8 cellular contexts compared by ENCODE assay signal in the genomic region with DNA sequence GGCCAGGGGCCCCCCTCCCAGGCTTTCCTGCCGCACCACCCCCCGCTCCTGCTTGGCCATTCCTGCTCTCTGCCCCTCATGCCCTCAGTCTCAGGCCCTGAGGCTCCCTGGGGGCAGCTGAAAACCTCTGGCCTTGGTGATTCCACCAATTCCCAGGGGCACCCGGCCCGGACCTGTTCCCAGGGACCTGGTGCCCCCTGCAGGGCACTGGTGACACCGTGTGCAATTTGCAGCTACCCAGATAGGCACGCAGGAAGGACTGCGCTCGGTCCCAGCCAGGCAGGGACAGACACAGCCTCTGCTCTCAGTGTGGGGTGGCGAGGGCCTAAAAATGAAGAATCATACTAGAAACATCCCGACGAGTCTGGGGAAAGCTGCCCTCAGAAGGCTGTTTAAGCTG. TPM values are rescaled to one million over a fixed set of nuclear protein-coding genes. Genes with fewer than 3 reads are reported as not detected.
DNase-seq lines count a peak whose midpoint lies in the region; ATAC-seq and TF ChIP-seq lines count a peak whose summit lies in the region.

No MANE protein-coding gene starts in this region.

- H3K27ac Mint-ChIP-seq in natural killer cell treated with Interleukin-12 subunit alpha and Interleukin-12 subunit beta and Interleukin-15 and Interleukin-18, amount 100 ng/mL, for 72 hours = no peak overlapping the region
- H3K27ac Mint-ChIP-seq in natural killer cell = no peak overlapping the region

- H3K4me1 Mint-ChIP-seq in natural killer cell treated with Interleukin-12 subunit alpha and Interleukin-12 subunit beta and Interleukin-15 and Interleukin-18, amount 100 ng/mL, for 72 hours (ENCODE audit: low read depth in 2 of 2) = no peaks in the 10 kb centered on the region
- H3K4me1 Mint-ChIP-seq in natural killer cell = no peaks in the 10 kb centered on the region

- peaks cover 15 to 26% of the 10 kb centered on the region in 2 donors for H3K27me3 Mint-ChIP-seq in natural killer cell treated with Interleukin-12 subunit alpha and Interleukin-12 subunit beta and Interleukin-15 and Interleukin-18, amount 100 ng/mL, for 72 hours
- peaks cover 13 to 15% of the 10 kb centered on the region in 2 donors for H3K27me3 Mint-ChIP-seq in natural killer cell (ENCODE audit: low read depth in 2 of 2)

- TF ChIP-seq CTCF in natural killer cell (IDR thresholded peaks at IDR 0.05) (no peak), choroid plexus epithelial cell (conservative IDR thresholded peaks at IDR 0.05; ENCODE audit: low read depth, low read length) (peak; percentile 55), mucosa of descending colon (IDR thresholded peaks at IDR 0.05) (peak; percentile 57)

- H3K9me3 ChIP-seq in mucosa of descending colon = no peaks in the 10 kb centered on the region

- no peak overlapping the region for H3K4me3 Mint-ChIP-seq in natural killer cell treated with Interleukin-12 subunit alpha and Interleukin-12 subunit beta and Interleukin-15 and Interleukin-18, amount 100 ng/mL, for 72 hours
- no peak overlapping the region for H3K4me3 Mint-ChIP-seq in natural killer cell

- intact Hi-C loops in natural killer cell (cut with micrococcal nuclease) (no loop called here), mucosa of descending colon (cut with DNase I, micrococcal nuclease) (no loop called here)

- peak; percentile 4 to 13 for ATAC-seq in natural killer cell treated with Interleukin-12 subunit alpha and Interleukin-12 subunit beta and Interleukin-15 and Interleukin-18, amount 100 ng/mL, for 72 hours
- ATAC-seq in natural killer cell (no peak), mucosa of descending colon (peak; percentile 74), HG03095 (IDR thresholded peaks at IDR 0.05; ENCODE audit: unreplicated experiment) (no peak), GM18873 (IDR thresholded peaks at IDR 0.05; ENCODE audit: low FRiP score, unreplicated experiment) (no peak)

- H3K4me1 ChIP-seq in mucosa of descending colon (ENCODE audit: low read depth) = peaks cover 3% of the 10 kb centered on the region

- H3K9me3 Mint-ChIP-seq in natural killer cell treated with Interleukin-12 subunit alpha and Interleukin-12 subunit beta and Interleukin-15 and Interleukin-18, amount 100 ng/mL, for 72 hours = no peaks in the 10 kb centered on the region
- H3K9me3 Mint-ChIP-seq in natural killer cell = no peaks in the 10 kb centered on the region

- no peaks in the 10 kb centered on the region for H3K36me3 Mint-ChIP-seq in natural killer cell treated with Interleukin-12 subunit alpha and Interleukin-12 subunit beta and Interleukin-15 and Interleukin-18, amount 100 ng/mL, for 72 hours
- no peaks in the 10 kb centered on the region for H3K36me3 Mint-ChIP-seq in natural killer cell

- H3K36me3 ChIP-seq in mucosa of descending colon (ENCODE audit: low read depth) = no peaks in the 10 kb centered on the region

- no peak for DNase-seq in natural killer cell treated with Interleukin-12 subunit alpha and Interleukin-12 subunit beta and Interleukin-15 and Interleukin-18, amount 100 ng/mL, for 72 hours (ENCODE audit: low spot score)
- DNase-seq in natural killer cell (no peak), NCI-H2171 treated with DMSO at 0.1 percent for 48 hours (lab: John Stamatoyannopoulos, UW) (peak; percentile 33), choroid plexus epithelial cell (ENCODE audit: low read depth) (peak; percentile 36), mucosa of descending colon (peak; percentile 54 to 73 (median 68)), NCI-H1105 (lab: John Stamatoyannopoulos, UW) (no peak)

- H3K4me3 ChIP-seq in choroid plexus epithelial cell (ENCODE audit: low read depth, low read length) (no peak overlapping the region), mucosa of descending colon (no peak overlapping the region)

RNA-seq across cellular contexts. Expression of a gene that starts 13.4 kb away (rescaled TPM):
- total RNA-seq in natural killer cell treated with Interleukin-12 subunit alpha and Interleukin-12 subunit beta and Interleukin-15 and Interleukin-18, amount 100 ng/mL, for 72 hours = not detected
- not detected for total RNA-seq in natural killer cell
- 10 to 100 TPM in 2 of 3 donors, 1 to 10 TPM in 1; 7.5 to 30.5 (median 10.9) TPM for total RNA-seq in mucosa of descending colon

Comparison
In these comparisons a context has a peak if more than half of its experiments do, and no peak if none do; other contexts are left out.
1. ATAC-seq: peak in natural killer cell treated with Interleukin-12 subunit alpha and Interleukin-12 subunit beta and Interleukin-15 and Interleukin-18, amount 100 ng/mL, for 72 hours (2 of 2) and mucosa of descending colon (single experiment); none in natural killer cell (0 of 3), HG03095 (single experiment) and GM18873 (single experiment).
2. DNase-seq: peak in NCI-H2171 treated with DMSO at 0.1 percent for 48 hours (single experiment), choroid plexus epithelial cell (single experiment) and mucosa of descending colon (3 of 3); none in natural killer cell treated with Interleukin-12 subunit alpha and Interleukin-12 subunit beta and Interleukin-15 and Interleukin-18, amount 100 ng/mL, for 72 hours (single experiment), natural killer cell (single experiment) and NCI-H1105 (single experiment).
3. RNA of a gene that starts 13.4 kb away (total RNA-seq): 7.5 to 30.5 TPM in mucosa of descending colon; not detected in natural killer cell treated with Interleukin-12 subunit alpha and Interleukin-12 subunit beta and Interleukin-15 and Interleukin-18, amount 100 ng/mL, for 72 hours and not detected in natural killer cell; every median in the first group is over 4 times any median in the second.